In the genomic region with DNA sequence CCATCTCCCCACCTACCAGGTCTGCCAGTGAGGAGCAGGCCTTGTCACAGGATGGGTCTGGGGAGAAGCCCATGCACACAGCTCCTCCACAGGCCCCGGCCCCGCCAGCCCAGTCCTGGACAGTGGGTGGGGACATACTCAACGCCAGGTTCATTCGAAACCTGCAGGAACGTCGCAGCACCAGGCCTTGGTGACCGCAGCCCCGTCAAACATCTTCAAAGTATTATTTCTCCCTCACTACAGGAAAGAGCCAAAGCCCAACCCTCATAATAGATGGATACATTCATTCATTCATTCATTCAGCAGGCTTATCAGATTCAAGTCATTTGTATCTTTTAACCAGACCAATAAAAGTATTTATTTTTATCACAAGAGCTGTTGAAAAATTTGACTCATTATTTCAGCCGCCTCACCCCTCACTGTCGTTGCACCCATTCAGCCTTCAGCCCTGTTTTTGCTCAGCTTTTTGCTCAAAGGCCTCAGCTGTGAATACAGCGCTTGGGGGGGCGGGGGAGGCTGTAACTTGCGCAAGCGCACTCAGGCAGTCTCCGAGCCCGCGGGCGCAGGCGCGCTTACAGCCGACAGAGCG, we compare ENCODE assay signal across 8 cellular contexts. TPM values are rescaled to one million over a fixed set of nuclear protein-coding genes. Genes with fewer than 3 reads are reported as not detected.
DNase-seq lines count a peak whose midpoint lies in the region; ATAC-seq, FAIRE-seq and TF ChIP-seq lines count a peak whose summit lies in the region.

No MANE protein-coding gene starts in this region.

- peak; percentile 91 for DNase-seq in activated T-helper 9 cell treated with anti-CD3 and anti-CD28 coated beads, Interleukin-2, amount 50 U/mL, for 16 hours (ENCODE audit: low read depth)
- DNase-seq in head of caudate nucleus (peak in 38 of 42 donors; percentile 21 to 98 (median 95)), pancreas (peak in 2 of 6 donors; percentile 93), NCI-H2081 treated with DMSO at 0.1 percent for 48 hours (lab: John Stamatoyannopoulos, UW) (no peak)

- intact Hi-C loops in head of caudate nucleus (cut with DNase I) (no loop called here), pancreas (cut with DNase I) (no loop called here)

- FAIRE-seq in pancreas (lab: Jason Lieb, UNC), result no peak

- peak; percentile 50 for ATAC-seq in GM19043 (IDR thresholded peaks at IDR 0.05; ENCODE audit: low read depth, unreplicated experiment)
- ATAC-seq in pancreas, result no peak
- ATAC-seq in HG03457 (IDR thresholded peaks at IDR 0.05; ENCODE audit: unreplicated experiment), result no peak
- no peak for ATAC-seq in HG03108 (IDR thresholded peaks at IDR 0.05; ENCODE audit: unreplicated experiment)

- no peaks in the 10 kb centered on the region for H3K9me3 ChIP-seq in Loucy (ENCODE audit: insufficient read depth, low read depth, low read length)
- H3K9me3 ChIP-seq in pancreas, result no peaks in the 10 kb centered on the region

- 7% methylated on average over 22 of the region's 22 CpGs for WGBS in pancreas, 2 donors

- H3K4me2 ChIP-seq in Loucy (ENCODE audit: low read depth, low read length, poor library complexity, severe bottlenecking), result peak overlapping the region; percentile 90

- peak overlapping the region; percentile 88 for H3K4me3 ChIP-seq in Loucy (ENCODE audit: low read length, poor library complexity, severe bottlenecking)
- H3K4me3 ChIP-seq in pancreas, result peak overlapping the region; percentile 71 to 90 (median 85)

- no peaks in the 10 kb centered on the region for H3F3A ChIP-seq in Loucy (ENCODE audit: low read depth)

- peak overlapping the region; percentile 83 for H3K9ac ChIP-seq in Loucy (ENCODE audit: low read depth, low read length, poor library complexity, severe bottlenecking)

- no peak overlapping the region for H2AFZ ChIP-seq in Loucy (ENCODE audit: low read length)

- H3K9me2 ChIP-seq in Loucy (replicated peaks; ENCODE audit: low read depth, low read length), result no peaks in the 10 kb centered on the region

- peak overlapping the region; percentile 83 to 89 (median 85) for H3K27ac ChIP-seq in pancreas

- H3K27me3 ChIP-seq in Loucy (ENCODE audit: insufficient read depth, low read length, poor library complexity, severe bottlenecking) (no peaks in the 10 kb centered on the region), pancreas (no peaks in the 10 kb centered on the region)

- peaks cover 15% of the 10 kb centered on the region for H3K4me1 ChIP-seq in Loucy (ENCODE audit: insufficient read depth, low read length, poor library complexity, severe bottlenecking)
- H3K4me1 ChIP-seq in pancreas, result peaks cover 0 to 9% (median 0%) of the 10 kb centered on the region in 3 donors

- peaks cover 41% of the 10 kb centered on the region for H3K79me2 ChIP-seq in Loucy (ENCODE audit: insufficient read depth, low read length)

- TF ChIP-seq CTCF in Loucy (conservative IDR thresholded peaks at IDR 0.05; ENCODE audit: low read length) (no peak), pancreas (IDR thresholded peaks at IDR 0.05) (no peak)

- H4K20me1 ChIP-seq in Loucy (ENCODE audit: insufficient read depth, low read length, poor library complexity, severe bottlenecking), result peaks cover 12% of the 10 kb centered on the region

- H3K36me3 ChIP-seq in Loucy (ENCODE audit: insufficient read depth, low read length) (peaks cover 12% of the 10 kb centered on the region; the same call in 1 of the 2 replicates), pancreas (peaks cover 0 to 8% (median 0%) of the 10 kb centered on the region in 3 donors)

RNA-seq across cellular contexts. Expression of a gene that starts 0.4 kb away (rescaled TPM):
- total RNA-seq in pancreas, result 10 to 100 TPM in 3 of 6 donors, 1 to 10 TPM in 3; 7.9 to 12.9 (median 9.9) TPM
- polyA plus RNA-seq in pancreas, result 10 to 100 TPM; 33.9 to 57.1 TPM

RNA-seq across cellular contexts. Expression of a gene that starts 19.9 kb away (rescaled TPM):
- 1 to 10 TPM; 2.1 to 6.8 (median 2.9) TPM for total RNA-seq in pancreas
- polyA plus RNA-seq in pancreas, result 1 to 10 TPM; 6.8 to 9.1 TPM

RNA-seq across cellular contexts. Expression of a gene that starts 26.3 kb away (rescaled TPM):
- 10 to 100 TPM; 10.9 to 16.2 (median 13.0) TPM for total RNA-seq in pancreas
- polyA plus RNA-seq in pancreas, result 10 to 100 TPM; 41.1 to 44.4 TPM

RNA-seq across cellular contexts. Expression of a gene that starts 28.9 kb away (rescaled TPM):
- total RNA-seq in pancreas, result 10 to 100 TPM; 24.5 to 39.5 (median 29.1) TPM
- polyA plus RNA-seq in pancreas, result 10 to 100 TPM; 22.9 to 41.1 TPM

RNA-seq across cellular contexts. Expression of a gene that starts 29.5 kb away (rescaled TPM):
- total RNA-seq in pancreas, result 10 to 100 TPM; 34.8 to 57.9 (median 43.0) TPM
- 10 to 100 TPM; 25.1 to 34.3 TPM for polyA plus RNA-seq in pancreas
